Comparison of ENCODE assay signal across 8 cellular contexts in the genomic region with DNA sequence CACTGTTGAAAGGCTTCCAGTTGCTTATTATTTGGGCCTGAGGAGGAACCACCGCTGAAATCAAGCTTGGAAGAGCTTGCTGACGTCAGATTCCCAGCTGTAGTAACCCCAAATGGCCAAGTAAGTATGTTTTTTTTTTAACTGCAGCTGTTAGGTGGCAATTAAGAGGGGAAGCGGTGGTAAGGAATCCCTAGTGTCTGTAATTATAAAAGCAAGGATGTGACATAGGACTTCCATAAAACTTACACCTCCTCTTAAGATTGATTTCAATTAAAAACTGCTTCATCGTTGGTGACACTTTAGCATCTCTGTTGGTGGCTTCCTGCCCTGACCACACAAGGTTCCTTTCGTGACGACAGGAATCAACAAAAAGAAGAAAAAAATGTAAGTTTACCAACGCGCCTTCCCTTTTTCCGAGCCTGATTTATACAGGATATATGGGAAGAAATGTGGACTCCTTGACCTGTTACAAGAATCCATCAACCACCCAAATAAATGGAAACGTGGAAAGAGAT. TPM values are rescaled to one million over a fixed set of nuclear protein-coding genes. Genes with fewer than 3 reads are reported as not detected.
DNase-seq lines count a peak whose midpoint lies in the region; ATAC-seq and TF ChIP-seq lines count a peak whose summit lies in the region.

No MANE protein-coding gene starts in this region.

- H3K36me3 ChIP-seq in HCT116 (ENCODE audit: control insufficient read depth in 1 of 2, insufficient read depth in 2 of 2, low read length in 2 of 2): no peaks in the 10 kb centered on the region

- peaks cover 23% of the 10 kb centered on the region for H3K79me2 ChIP-seq in HCT116 (ENCODE audit: insufficient read depth, low read length)

- BruUV-seq in HCT116 (replicated peaks; lab: Mats Ljungman, UMichigan): TSS peak; percentile 67

- POLR2A ChIA-PET in HCT116 (lab: Charles Lee): no interaction called here

- H3K4me1 ChIP-seq in HCT116 (ENCODE audit: control insufficient read depth in 1 of 2, insufficient read depth in 2 of 2, low read length in 2 of 2): peaks cover 0 to 24% of the 10 kb centered on the region in 2 experiments; a peak in 3 of 4 replicates

- H3K4me2 ChIP-seq in HCT116 (ENCODE audit: low read length): peak overlapping the region; percentile 90

- no peaks in the 10 kb centered on the region for H3K27me3 ChIP-seq in HCT116 (ENCODE audit: insufficient read depth, low read length)

- CTCF ChIA-PET in HCT116 (lab: Charles Lee): no interaction called here

- TF ChIP-seq RAD21 in HCT116 (IDR thresholded peaks at IDR 0.05; ENCODE audit: low read depth): no peak

- peak overlapping the region; percentile 56 for H2AFZ ChIP-seq in HCT116 (ENCODE audit: low read depth, low read length, poor library complexity, severe bottlenecking)

- H3K9ac ChIP-seq in HCT116 (ENCODE audit: low read length): peak overlapping the region; percentile 82

- TF ChIP-seq CTCF in HCT116 (IDR thresholded peaks at IDR 0.05 in 2 of 3, conservative IDR thresholded peaks at IDR 0.05 in 1 of 3; ENCODE audit: borderline replicate concordance in 1 of 3, insufficient read depth in 1 of 3, low read depth in 2 of 3, low read length in 2 of 3): no peak
- no peak for TF ChIP-seq CTCF in VCaP (conservative IDR thresholded peaks at IDR 0.05)
- TF ChIP-seq CTCF in endothelial cell (IDR thresholded peaks at IDR 0.05; ENCODE audit: unreplicated experiment): no peak
- TF ChIP-seq CTCF in nephron (IDR thresholded peaks at IDR 0.05; ENCODE audit: unreplicated experiment in 3 of 3): no peak

- H3K9me3 Mint-ChIP-seq in endothelial cell (ENCODE audit: unreplicated experiment) (no peaks in the 10 kb centered on the region), nephron (no peaks in the 10 kb centered on the region)

- no peak for ATAC-seq in HCT116
- no peak for ATAC-seq in GM18909 (IDR thresholded peaks at IDR 0.05; ENCODE audit: poor library complexity, unreplicated experiment)

- H3K27me3 Mint-ChIP-seq in endothelial cell (ENCODE audit: unreplicated experiment) (peaks cover 9% of the 10 kb centered on the region), nephron (ENCODE audit: low read depth) (no peaks in the 10 kb centered on the region)

- H3K4me3 Mint-ChIP-seq in endothelial cell (ENCODE audit: unreplicated experiment): peak overlapping the region; percentile 92
- H3K4me3 Mint-ChIP-seq in nephron: peak overlapping the region; percentile 78 to 90 (median 83)

- H3K27ac Mint-ChIP-seq in endothelial cell (ENCODE audit: unreplicated experiment) (peak overlapping the region; percentile 91), nephron (peak overlapping the region; percentile 32 to 68 (median 62))

- intact Hi-C loops in HCT116 (cut with micrococcal nuclease): loop anchor here (2.0 to 5.0 kb wide), 2 partner anchors 18 to 83 kb away; no protein-coding TSS in a partner anchor

- H3K36me3 Mint-ChIP-seq in endothelial cell (ENCODE audit: low read depth, unreplicated experiment) (no peaks in the 10 kb centered on the region), nephron (ENCODE audit: low read depth) (no peaks in the 10 kb centered on the region)

- no peaks in the 10 kb centered on the region for H4K20me1 ChIP-seq in HCT116 (ENCODE audit: insufficient read depth)

- RAD21 ChIA-PET in HCT116 (lab: Charles Lee; ENCODE audit: low non-redundant PET in 1 of 2, low total read pairs in 2 of 2, uncharacterized antibody in 2 of 2, unreplicated experiment in 2 of 2): no interaction called here

- H3K27ac ChIP-seq in HCT116 (ENCODE audit: low read depth, low read length) (peak overlapping the region; percentile 65), VCaP (peak overlapping the region; percentile 70)

- no peak for TF ChIP-seq POLR2A in HCT116 (IDR thresholded peaks at IDR 0.05; ENCODE audit: borderline replicate concordance, extremely low read depth, insufficient read depth, insufficient read length)

- H3K4me3 ChIP-seq in HCT116 (replicated peaks in 1 of 2; ENCODE audit: low read depth in 1 of 2, low read length in 2 of 2): peak overlapping the region; percentile 66 to 69

- DNase-seq in AML-193 (lab: John Stamatoyannopoulos, UW) (peak; percentile 73 to 77), HCT116 (ENCODE audit: low read depth, low spot score) (no peak), endothelial cell (ENCODE audit: low spot score) (no peak), NCI-H345 treated with DMSO at 0.1 percent for 48 hours (lab: John Stamatoyannopoulos, UW; ENCODE audit: unreplicated experiment) (no peak), cerebellum (ENCODE audit: low spot score) (no peak)

- H3K4me1 Mint-ChIP-seq in endothelial cell (ENCODE audit: unreplicated experiment): peaks cover 17% of the 10 kb centered on the region
- peaks cover 43% of the 10 kb centered on the region for H3K4me1 Mint-ChIP-seq in nephron

- no peaks in the 10 kb centered on the region for H3K9me3 ChIP-seq in HCT116 (ENCODE audit: control insufficient read depth in 1 of 2, insufficient read depth in 1 of 2, low read depth in 1 of 2, low read length in 2 of 2)

- no peaks in the 10 kb centered on the region for H3K9me2 ChIP-seq in HCT116 (ENCODE audit: insufficient read depth)

TF ChIP-seq in HCT116, 20 proteins besides CTCF, POLR2A, EP300 and RAD21:
- peak; percentile 8; the same call in 1 of the 2 replicates for TF ChIP-seq SP1 (IDR thresholded peaks at IDR 0.05; ENCODE audit: low read depth)
- TF ChIP-seq POLR2AphosphoS5 (IDR thresholded peaks at IDR 0.05; ENCODE audit: low read depth, low read length): no peak
- TF ChIP-seq, protein P1, sequence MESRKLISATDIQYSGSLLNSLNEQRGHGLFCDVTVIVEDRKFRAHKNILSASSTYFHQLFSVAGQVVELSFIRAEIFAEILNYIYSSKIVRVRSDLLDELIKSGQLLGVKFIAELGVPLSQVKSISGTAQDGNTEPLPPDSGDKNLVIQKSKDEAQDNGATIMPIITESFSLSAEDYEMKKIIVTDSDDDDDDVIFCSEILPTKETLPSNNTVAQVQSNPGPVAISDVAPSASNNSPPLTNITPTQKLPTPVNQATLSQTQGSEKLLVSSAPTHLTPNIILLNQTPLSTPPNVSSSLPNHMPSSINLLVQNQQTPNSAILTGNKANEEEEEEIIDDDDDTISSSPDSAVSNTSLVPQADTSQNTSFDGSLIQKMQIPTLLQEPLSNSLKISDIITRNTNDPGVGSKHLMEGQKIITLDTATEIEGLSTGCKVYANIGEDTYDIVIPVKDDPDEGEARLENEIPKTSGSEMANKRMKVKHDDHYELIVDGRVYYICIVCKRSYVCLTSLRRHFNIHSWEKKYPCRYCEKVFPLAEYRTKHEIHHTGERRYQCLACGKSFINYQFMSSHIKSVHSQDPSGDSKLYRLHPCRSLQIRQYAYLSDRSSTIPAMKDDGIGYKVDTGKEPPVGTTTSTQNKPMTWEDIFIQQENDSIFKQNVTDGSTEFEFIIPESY (IDR thresholded peaks at IDR 0.05; ENCODE audit: extremely low read depth, insufficient replicate concordance, low read length): no peak
- TF ChIP-seq CEBPB (IDR thresholded peaks at IDR 0.05; ENCODE audit: low read depth): no peak
- TF ChIP-seq JUND (IDR thresholded peaks at IDR 0.05): no peak
- TF ChIP-seq YY1 (IDR thresholded peaks at IDR 0.05; ENCODE audit: extremely low read depth, insufficient replicate concordance, low read depth, low read length): no peak

RNA-seq across cellular contexts. Expression of a gene that starts 0.9 kb away (rescaled TPM):
- total RNA-seq in HCT116 (2021; ENCODE audit: unreplicated experiment): 30.2 TPM
- 13.3 and 14.6 TPM in 2 replicates for polyA plus RNA-seq in HCT116 (2012)
- total RNA-seq in endothelial cell (ENCODE audit: unreplicated experiment): 36.6 TPM
- total RNA-seq in cerebellum: 57.6 TPM

Comparison
In these comparisons a context has a peak if more than half of its experiments do, and no peak if none do; other contexts are left out.
1. DNase-seq: peak in AML-193 (2 of 2); none in HCT116 (single experiment), endothelial cell (single experiment), NCI-H345 treated with DMSO at 0.1 percent for 48 hours (single experiment) and cerebellum (single experiment).